ENCODE assay signal across 1 cellular context in the genomic region with DNA sequence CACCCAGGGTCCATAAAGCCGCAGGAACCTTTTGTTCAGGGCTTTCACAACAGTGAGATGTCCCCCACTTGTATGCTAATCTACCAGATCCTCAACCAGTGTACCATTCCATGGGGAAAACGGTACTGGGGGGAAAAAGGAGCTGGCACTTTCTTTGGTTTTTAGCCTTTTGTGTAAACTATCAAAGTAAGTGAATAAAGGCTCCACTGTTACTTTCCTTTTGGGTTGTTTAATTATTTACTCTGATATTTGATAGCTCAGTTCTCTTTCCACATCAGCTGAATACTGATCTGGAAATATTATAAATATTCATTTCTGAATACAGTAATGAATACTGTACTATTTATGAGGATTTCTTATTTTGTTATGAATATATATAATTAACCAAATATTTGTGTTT.
TF ChIP-seq lines count a peak whose summit lies in the region.

No MANE protein-coding gene starts in this region.

TF ChIP-seq in IMR-90, 13 proteins besides CTCF, POLR2A, EP300 and RAD21:
- TF ChIP-seq RCOR1 (IDR thresholded peaks at IDR 0.05; ENCODE audit: insufficient replicate concordance, low read length), result no peak
- no peak for TF ChIP-seq BHLHE40 (IDR thresholded peaks at IDR 0.05; ENCODE audit: low read depth, low read length)
- TF ChIP-seq RFX5 (IDR thresholded peaks at IDR 0.05; ENCODE audit: low read depth, low read length), result no peak
- TF ChIP-seq MAZ (IDR thresholded peaks at IDR 0.05; ENCODE audit: borderline replicate concordance, low read depth, low read length), result no peak
- no peak for TF ChIP-seq SMC3 (IDR thresholded peaks at IDR 0.05; ENCODE audit: low read depth, low read length)
- no peak for TF ChIP-seq CEBPB (IDR thresholded peaks at IDR 0.05; ENCODE audit: low read depth, low read length)
